In genomic region chr11:66988238-66988637, GRCh38 we compare ENCODE assay signal across 1 cellular context.
TF ChIP-seq lines count a peak whose summit lies in the region.

No MANE protein-coding gene starts in this region.

TF ChIP-seq in HepG2, 621 proteins besides CTCF, POLR2A, EP300 and RAD21:
- no peak for TF ChIP-seq SATB2 (CRISPR knock-in tag; IDR thresholded peaks at IDR 0.05)
- TF ChIP-seq ZMYM3 (CRISPR knock-in tag; IDR thresholded peaks at IDR 0.05), result peak; percentile 59; the same call in 1 of the 2 replicates
